4 cellular contexts compared by ENCODE assay signal in the genomic region with DNA sequence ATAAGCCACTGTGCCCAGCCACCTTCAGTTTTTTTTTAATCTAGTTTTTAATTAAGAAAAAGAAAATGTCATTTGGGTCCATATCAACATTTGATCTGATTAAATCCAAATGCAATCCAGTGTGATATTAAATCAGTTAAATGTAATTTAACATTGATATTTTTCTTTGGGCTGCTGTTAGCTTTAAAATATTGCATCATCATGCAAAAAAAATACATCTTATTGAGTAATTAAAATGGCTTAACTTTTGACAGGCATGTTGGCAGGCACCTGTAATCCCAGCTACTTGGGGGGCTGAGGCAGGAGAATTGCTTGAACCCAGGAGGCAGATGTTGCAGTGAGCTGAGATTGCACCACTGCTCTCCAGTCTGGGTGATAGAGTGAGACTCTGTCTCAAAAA.
A peak's percentile ranks its signal among the peaks of the same experiment; 100 is the strongest.
TF ChIP-seq lines count a peak whose summit lies in the region.

No MANE protein-coding gene starts in this region.

TF ChIP-seq in SK-N-SH treated with all-trans-retinoic acid at 6 μM for 48 hours, 23 proteins besides CTCF, POLR2A, EP300 and RAD21:
- TF ChIP-seq ISL1 (CRISPR knock-in tag; IDR thresholded peaks at IDR 0.05) (peak; percentile 34), SNAI2 (CRISPR knock-in tag; IDR thresholded peaks at IDR 0.05) (no peak)

TF ChIP-seq in SK-N-SH, 30 proteins besides CTCF, POLR2A, EP300 and RAD21:
- TF ChIP-seq MEF2A (IDR thresholded peaks at IDR 0.05; ENCODE audit: borderline replicate concordance, low read depth) (no peak), FOSL2 (IDR thresholded peaks at IDR 0.05; ENCODE audit: borderline replicate concordance, low read depth) (no peak), SIN3A (IDR thresholded peaks at IDR 0.05; ENCODE audit: borderline replicate concordance, low read depth, low read length) (no peak)
- TF ChIP-seq, protein P1, sequence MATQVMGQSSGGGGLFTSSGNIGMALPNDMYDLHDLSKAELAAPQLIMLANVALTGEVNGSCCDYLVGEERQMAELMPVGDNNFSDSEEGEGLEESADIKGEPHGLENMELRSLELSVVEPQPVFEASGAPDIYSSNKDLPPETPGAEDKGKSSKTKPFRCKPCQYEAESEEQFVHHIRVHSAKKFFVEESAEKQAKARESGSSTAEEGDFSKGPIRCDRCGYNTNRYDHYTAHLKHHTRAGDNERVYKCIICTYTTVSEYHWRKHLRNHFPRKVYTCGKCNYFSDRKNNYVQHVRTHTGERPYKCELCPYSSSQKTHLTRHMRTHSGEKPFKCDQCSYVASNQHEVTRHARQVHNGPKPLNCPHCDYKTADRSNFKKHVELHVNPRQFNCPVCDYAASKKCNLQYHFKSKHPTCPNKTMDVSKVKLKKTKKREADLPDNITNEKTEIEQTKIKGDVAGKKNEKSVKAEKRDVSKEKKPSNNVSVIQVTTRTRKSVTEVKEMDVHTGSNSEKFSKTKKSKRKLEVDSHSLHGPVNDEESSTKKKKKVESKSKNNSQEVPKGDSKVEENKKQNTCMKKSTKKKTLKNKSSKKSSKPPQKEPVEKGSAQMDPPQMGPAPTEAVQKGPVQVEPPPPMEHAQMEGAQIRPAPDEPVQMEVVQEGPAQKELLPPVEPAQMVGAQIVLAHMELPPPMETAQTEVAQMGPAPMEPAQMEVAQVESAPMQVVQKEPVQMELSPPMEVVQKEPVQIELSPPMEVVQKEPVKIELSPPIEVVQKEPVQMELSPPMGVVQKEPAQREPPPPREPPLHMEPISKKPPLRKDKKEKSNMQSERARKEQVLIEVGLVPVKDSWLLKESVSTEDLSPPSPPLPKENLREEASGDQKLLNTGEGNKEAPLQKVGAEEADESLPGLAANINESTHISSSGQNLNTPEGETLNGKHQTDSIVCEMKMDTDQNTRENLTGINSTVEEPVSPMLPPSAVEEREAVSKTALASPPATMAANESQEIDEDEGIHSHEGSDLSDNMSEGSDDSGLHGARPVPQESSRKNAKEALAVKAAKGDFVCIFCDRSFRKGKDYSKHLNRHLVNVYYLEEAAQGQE (IDR thresholded peaks at IDR 0.05; ENCODE audit: low read depth, low read length), result no peak

TF ChIP-seq in IMR-90, 13 proteins besides CTCF, POLR2A, EP300 and RAD21:
- TF ChIP-seq CEBPB (IDR thresholded peaks at IDR 0.05; ENCODE audit: low read depth, low read length) (peak; percentile 55), CHD1 (IDR thresholded peaks at IDR 0.05; ENCODE audit: low read depth, low read length) (no peak), MAFK (IDR thresholded peaks at IDR 0.05; ENCODE audit: low read depth, low read length) (no peak)

TF ChIP-seq in K562, 482 proteins besides CTCF, POLR2A, EP300 and RAD21:
- TF ChIP-seq CEBPG (CRISPR knock-in tag; IDR thresholded peaks at IDR 0.05) (no peak), CEBPG (tag; conservative IDR thresholded peaks at IDR 0.05 in 1 of 2, IDR thresholded peaks at IDR 0.05 in 1 of 2) (peak; percentile 50 to 86; a peak in 3 of 4 replicates), CEBPB (tag; IDR thresholded peaks at IDR 0.05) (peak; percentile 68)
- TF ChIP-seq, protein P2, sequence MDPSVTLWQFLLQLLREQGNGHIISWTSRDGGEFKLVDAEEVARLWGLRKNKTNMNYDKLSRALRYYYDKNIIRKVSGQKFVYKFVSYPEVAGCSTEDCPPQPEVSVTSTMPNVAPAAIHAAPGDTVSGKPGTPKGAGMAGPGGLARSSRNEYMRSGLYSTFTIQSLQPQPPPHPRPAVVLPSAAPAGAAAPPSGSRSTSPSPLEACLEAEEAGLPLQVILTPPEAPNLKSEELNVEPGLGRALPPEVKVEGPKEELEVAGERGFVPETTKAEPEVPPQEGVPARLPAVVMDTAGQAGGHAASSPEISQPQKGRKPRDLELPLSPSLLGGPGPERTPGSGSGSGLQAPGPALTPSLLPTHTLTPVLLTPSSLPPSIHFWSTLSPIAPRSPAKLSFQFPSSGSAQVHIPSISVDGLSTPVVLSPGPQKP (CRISPR knock-in tag; IDR thresholded peaks at IDR 0.05), result no peak
- TF ChIP-seq, protein P3, sequence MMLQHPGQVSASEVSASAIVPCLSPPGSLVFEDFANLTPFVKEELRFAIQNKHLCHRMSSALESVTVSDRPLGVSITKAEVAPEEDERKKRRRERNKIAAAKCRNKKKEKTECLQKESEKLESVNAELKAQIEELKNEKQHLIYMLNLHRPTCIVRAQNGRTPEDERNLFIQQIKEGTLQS (IDR thresholded peaks at IDR 0.05), result peak; percentile 76
- TF ChIP-seq, protein P3 (CRISPR knock-in tag; conservative IDR thresholded peaks at IDR 0.05), result no peak
